7 cellular contexts compared by ENCODE assay signal in genomic region chr1:17125756-17126237, GRCh38. TPM values are rescaled to one million over a fixed set of nuclear protein-coding genes. Genes with fewer than 3 reads are reported as not detected.
A peak's percentile ranks its signal among the peaks of the same experiment; 100 is the strongest.
DNase-seq lines count a peak whose midpoint lies in the region; ATAC-seq and TF ChIP-seq lines count a peak whose summit lies in the region.

No MANE protein-coding gene starts in this region.

- no peaks in the 10 kb centered on the region for H3F3A ChIP-seq in MM.1S (ENCODE audit: insufficient read depth, low read length)

- no peak overlapping the region; the same call in 1 of the 2 replicates for H3K4me2 ChIP-seq in MM.1S (ENCODE audit: low read depth, low read length)

- H3K36me3 ChIP-seq in MM.1S (replicated peaks; ENCODE audit: insufficient read depth, low read length) (no peaks in the 10 kb centered on the region), heart left ventricle (no peaks in the 10 kb centered on the region), rectal smooth muscle tissue (ENCODE audit: control insufficient read depth, insufficient read depth, low read length) (no peaks in the 10 kb centered on the region)

- H3K4me1 ChIP-seq in MM.1S (ENCODE audit: low read length): no peaks in the 10 kb centered on the region
- H3K4me1 ChIP-seq in heart left ventricle: peaks cover 0 to 34% (median 2%) of the 10 kb centered on the region in 12 donors
- H3K4me1 ChIP-seq in rectal smooth muscle tissue (ENCODE audit: control insufficient read depth, insufficient read depth, low read length): no peaks in the 10 kb centered on the region

- H2AFZ ChIP-seq in MM.1S (ENCODE audit: low read length): no peak overlapping the region

- H3K4me3 ChIP-seq in GM12865 (ENCODE audit: low read depth, low read length) (no peak overlapping the region), MM.1S (ENCODE audit: low read length) (no peak overlapping the region), heart left ventricle (no peak overlapping the region), rectal smooth muscle tissue (ENCODE audit: low read length) (peak overlapping the region; percentile 34)

- TF ChIP-seq POLR2A in heart left ventricle (IDR thresholded peaks at IDR 0.05): no peak

- H3K9ac ChIP-seq in MM.1S (ENCODE audit: low read length) (no peak overlapping the region), rectal smooth muscle tissue (ENCODE audit: low read length) (no peak overlapping the region)

- no peak overlapping the region for H3K27ac ChIP-seq in MM.1S (ENCODE audit: low read length)
- H3K27ac ChIP-seq in heart left ventricle: no peak overlapping the region
- no peak overlapping the region for H3K27ac ChIP-seq in rectal smooth muscle tissue (ENCODE audit: low read depth, low read length)

- H4K20me1 ChIP-seq in MM.1S (ENCODE audit: insufficient read depth, low read length): no peaks in the 10 kb centered on the region

- DNase-seq in GM12865 (ENCODE audit: low read depth) (peak; percentile 86), MM.1S (peak; percentile 63), T follicular helper cell (ENCODE audit: low read depth) (peak; percentile 72), heart left ventricle (peak; percentile 81 to 93 (median 86))
- peak; percentile 66 for DNase-seq in activated naive CD8-positive, alpha-beta T cell treated with anti-CD3 and anti-CD28 coated beads, Interleukin-2, amount 50 U/mL, for 16 hours (ENCODE audit: low read depth, low spot score)

- H3K9me3 ChIP-seq in MM.1S (replicated peaks; ENCODE audit: insufficient read depth, low read length) (no peaks in the 10 kb centered on the region), heart left ventricle (no peaks in the 10 kb centered on the region)

- intact Hi-C loops in heart left ventricle (cut with DNase I): loop anchor here (1.0 to 10.0 kb wide), 12 partner anchors 61 to 282 kb away; no protein-coding TSS in a partner anchor

- H3K27me3 ChIP-seq in MM.1S (replicated peaks; ENCODE audit: insufficient read depth, low read length) (peaks cover 85% of the 10 kb centered on the region), heart left ventricle (peaks cover 0 to 5% (median 0%) of the 10 kb centered on the region in 9 donors), rectal smooth muscle tissue (ENCODE audit: control insufficient read depth, insufficient read depth, low read length) (peaks cover 5% of the 10 kb centered on the region)

- 15 to 17% (median 16%) methylated on average over 16 of the region's 16 CpGs for WGBS in heart left ventricle, 4 donors

- ATAC-seq in heart left ventricle (peak; percentile 60 to 87 (median 84)), GM18520 (IDR thresholded peaks at IDR 0.05; ENCODE audit: unreplicated experiment) (no peak)

- no peaks in the 10 kb centered on the region for H3K9me2 ChIP-seq in MM.1S (replicated peaks; ENCODE audit: insufficient read depth, low read length)

- TF ChIP-seq CTCF in GM12865 (IDR thresholded peaks at IDR 0.05; ENCODE audit: insufficient read depth, low read depth, low read length, missing control alignments) (peak; percentile 93), MM.1S (IDR thresholded peaks at IDR 0.05; ENCODE audit: low read length) (peak; percentile 86), heart left ventricle (IDR thresholded peaks at IDR 0.05) (peak; percentile 84 to 97 (median 94))

- no peaks in the 10 kb centered on the region for H3K79me2 ChIP-seq in MM.1S (ENCODE audit: low read length)

RNA-seq across cellular contexts. Expression of gene PADI2, which starts 6.5 kb away (rescaled TPM):
- 1 to 10 TPM in 1 of 9 donors, under 1 TPM in 8; 0.12 to 2.0 (median 0.69) TPM for total RNA-seq in heart left ventricle
- polyA plus RNA-seq in heart left ventricle: under 1 TPM; 0.08 to 0.10 TPM
